ENCODE assay signal across 8 cellular contexts in the genomic region with DNA sequence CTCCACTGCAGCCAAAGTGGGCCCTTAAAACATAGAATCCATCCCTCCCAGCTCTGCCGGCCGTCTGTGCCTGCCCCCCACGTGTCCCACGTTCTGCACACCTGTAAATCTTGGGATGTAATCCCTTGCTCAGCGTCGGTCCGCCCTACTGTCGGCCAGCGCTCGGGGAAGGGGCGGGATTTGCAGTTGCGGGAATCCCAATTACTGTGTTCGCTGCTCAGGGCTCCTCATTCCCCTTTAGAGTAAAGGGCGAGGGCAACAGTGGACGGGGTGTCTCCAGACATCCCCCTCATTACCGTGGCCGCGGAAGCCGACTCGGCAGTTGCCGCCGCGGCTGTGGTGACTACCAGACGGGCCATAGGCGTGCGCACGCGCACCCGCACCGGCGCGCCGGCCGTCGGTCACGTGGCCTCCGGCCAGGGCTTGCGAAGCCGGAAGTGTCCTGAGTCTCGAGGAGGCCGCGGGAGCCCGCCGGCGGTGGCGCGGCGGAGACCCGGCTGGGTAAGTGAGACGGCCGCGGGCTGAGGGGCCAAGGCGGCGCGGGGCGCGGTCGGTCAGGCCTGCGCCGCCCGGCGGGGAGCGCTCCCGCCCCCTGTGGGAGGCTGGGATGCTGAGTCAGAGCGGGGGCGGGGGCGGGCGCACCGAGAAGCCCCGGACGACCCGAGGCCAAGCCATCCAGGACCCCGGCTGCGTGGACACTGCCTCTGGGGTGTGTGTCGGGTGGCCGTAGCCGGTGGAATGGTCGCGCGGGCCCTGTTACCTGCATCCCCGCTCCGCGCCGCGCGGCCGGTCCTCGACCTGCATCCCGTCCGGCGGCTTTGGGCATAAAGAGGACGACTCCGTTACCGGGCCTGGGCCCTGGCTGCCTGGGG. TPM values are rescaled to one million over a fixed set of nuclear protein-coding genes. Genes with fewer than 3 reads are reported as not detected.
DNase-seq lines count a peak whose midpoint lies in the region; ATAC-seq and TF ChIP-seq lines count a peak whose summit lies in the region.

A gene (plus strand): TSS at position 434 of the 872 bp plus-strand sequence. CDS start 3,751 bp downstream, outside the sequence.

- H3K4me1 ChIP-seq in left lung = peaks cover 0 to 40% of the 10 kb centered on the region in 2 donors

- H3K27ac ChIP-seq in left lung = peak within 1 kb of the TSS; percentile 98

- H3K36me3 ChIP-seq in left lung = peaks cover 0 to 21% of the 10 kb centered on the region in 2 donors

- H3K27me3 ChIP-seq in left lung = no peaks in the 10 kb centered on the region

- peak within 1 kb of the TSS; percentile 95 for H3K4me3 ChIP-seq in left lung

- ATAC-seq in GM18909 (IDR thresholded peaks at IDR 0.05; ENCODE audit: poor library complexity, unreplicated experiment) (peak; percentile 90), HG03159 (IDR thresholded peaks at IDR 0.05; ENCODE audit: unreplicated experiment) (peak; percentile 83), left lung (peak; percentile 93)

- DNase-seq in AG20443 (ENCODE audit: low spot score) = peak; percentile 98
- peak; percentile 83 for DNase-seq in NCI-H460 (ENCODE audit: extremely low read depth, low read depth)
- DNase-seq in activated CD4-positive, alpha-beta T cell treated with anti-CD3 and anti-CD28 coated beads for 4 hours = peak; percentile 53 to 66
- DNase-seq in dedifferentiated amniotic fluid mesenchymal stem cell (ENCODE audit: extremely low spot score) = peak; percentile 79
- DNase-seq in left lung = peak; percentile 90 to 99
- peak; percentile 56 to 63 for DNase-seq in stimulated activated CD4-positive, alpha-beta T cell treated with anti-CD3 and anti-CD28 coated beads, Interleukin-2, amount 100 ng/mL, for 48 hours

- intact Hi-C loops in left lung (cut with DNase I) = no loop called here

- TF ChIP-seq CTCF in left lung (IDR thresholded peaks at IDR 0.05) = peak in 1 of 2 donors; percentile 7

- no peaks in the 10 kb centered on the region for H3K9me3 ChIP-seq in left lung

RNA-seq across cellular contexts. Expression of the gene that starts here (rescaled TPM):
- total RNA-seq in NCI-H460 (2014; rRNA removed; shearing (Covaris generic)) = 61.1 and 65.1 TPM in 2 replicates
- polyA plus RNA-seq in NCI-H460 (2014; cell fraction: nucleus; rRNA removed) = 31.8 and 63.8 TPM in 2 replicates
- 10 to 100 TPM; 17.8 to 28.4 TPM for total RNA-seq in left lung

Comparison
In these comparisons a context has a peak if more than half of its experiments do, and no peak if none do; other contexts are left out.
1. Peak in every context shown above with its lines: DNase-seq, ATAC-seq, H3K4me3 ChIP-seq and H3K27ac ChIP-seq.